Comparison of ENCODE assay signal across 13 cellular contexts in genomic region chr22:24697671-24698082, GRCh38.
DNase-seq lines count a peak whose midpoint lies in the region; ATAC-seq and TF ChIP-seq lines count a peak whose summit lies in the region.
"Had no signal": no experiment of that assay in that cellular context is flagged by ENCODE, and none has a peak within 500 bp of the region (broad histone marks: within the 10 kb centered on the region; RNA-seq: fewer than 3 reads in every experiment).

No MANE protein-coding gene starts in this region.

- CTCF ChIA-PET in CD4-positive, alpha-beta memory T cell (lab: Charles Lee; ENCODE audit: partially characterized antibody), result no interaction called here

- intact Hi-C loops in posterior vena cava (cut with DNase I), result no loop called here
- intact Hi-C loops in CD4-positive, alpha-beta memory T cell (cut with micrococcal nuclease), result no loop called here

- no peak overlapping the region for H3K9ac ChIP-seq in H9 (ENCODE audit: extremely low read depth, insufficient read length, low read length)

- no peak overlapping the region for H2BK20ac ChIP-seq in H9 (ENCODE audit: low read depth, low read length, poor library complexity, severe bottlenecking)

- H3K27me3 ChIP-seq in H9 (ENCODE audit: insufficient read depth, low read length) (no peaks in the 10 kb centered on the region), gastroesophageal sphincter (peaks cover 13% of the 10 kb centered on the region)
- no peaks in the 10 kb centered on the region for H3K27me3 ChIP-seq in CD4-positive, alpha-beta memory T cell (ENCODE audit: insufficient read depth, low read length)

- H2AFZ ChIP-seq in H9 (ENCODE audit: low read length), result no peak overlapping the region

- no peak overlapping the region for H2AK5ac ChIP-seq in H9 (ENCODE audit: insufficient read length, low read length)

- H3K4me1 ChIP-seq in H9 (ENCODE audit: insufficient read depth, low read length) (peaks cover 3% of the 10 kb centered on the region; the same call in 1 of the 2 replicates), gastroesophageal sphincter (peaks cover 0 to 13% (median 0%) of the 10 kb centered on the region in 3 donors)
- no peaks in the 10 kb centered on the region for H3K4me1 ChIP-seq in CD4-positive, alpha-beta memory T cell (ENCODE audit: insufficient read depth, low read length)

- H3K27ac Mint-ChIP-seq in H9, result no peak overlapping the region; a peak in 1 of 7 replicates
- no peak overlapping the region for H3K27ac Mint-ChIP-seq in CD4-positive, alpha-beta memory T cell
- H3K27ac Mint-ChIP-seq: naive thymus-derived CD4-positive, alpha-beta T cell had no signal

- TF ChIP-seq CTCF in H9 (conservative IDR thresholded peaks at IDR 0.05), result no peak
- no peak for TF ChIP-seq CTCF in gastroesophageal sphincter (IDR thresholded peaks at IDR 0.05)

- H4K91ac ChIP-seq in H9 (ENCODE audit: insufficient read length, low read depth, low read length), result peak overlapping the region; percentile 53

- H2BK5ac ChIP-seq in H9 (ENCODE audit: insufficient read length, low read length), result no peak overlapping the region

- no peak overlapping the region for H3K4me3 Mint-ChIP-seq in H9
- H3K4me3 Mint-ChIP-seq in CD4-positive, alpha-beta memory T cell, result no peak overlapping the region
- no peak overlapping the region for H3K4me3 Mint-ChIP-seq in activated T-cell treated with anti-CD3 and anti-CD28 coated beads, Interleukin-2, amount 50 U/mL, for 4 hours
- H3K4me3 Mint-ChIP-seq: naive thymus-derived CD4-positive, alpha-beta T cell had no signal

- H3K27ac ChIP-seq in H9 (ENCODE audit: insufficient read length, low read depth, low read length) (no peak overlapping the region), gastroesophageal sphincter (no peak overlapping the region)
- H3K27ac ChIP-seq in CD4-positive, alpha-beta memory T cell (ENCODE audit: low read depth, low read length), result no peak overlapping the region

- peak overlapping the region; percentile 50; the same call in 1 of the 2 replicates for H3K14ac ChIP-seq in H9 (ENCODE audit: insufficient read depth, low read length)

- H3T11ph ChIP-seq in H9 (ENCODE audit: low read length), result no peak overlapping the region

- H3K36me3 Mint-ChIP-seq in H9 (ENCODE audit: insufficient read depth in 1 of 3, low read depth in 3 of 3), result peaks cover 0 to 2% (median 0%) of the 10 kb centered on the region in 3 experiments; a peak in 1 of 7 replicates
- H3K36me3 Mint-ChIP-seq in CD4-positive, alpha-beta memory T cell, result no peaks in the 10 kb centered on the region
- no peaks in the 10 kb centered on the region for H3K36me3 Mint-ChIP-seq in activated T-cell treated with anti-CD3 and anti-CD28 coated beads, Interleukin-2, amount 50 U/mL, for 4 hours (ENCODE audit: insufficient read depth)
- H3K36me3 Mint-ChIP-seq: naive thymus-derived CD4-positive, alpha-beta T cell had no signal

- H3K36me3 ChIP-seq in gastroesophageal sphincter, result no peaks in the 10 kb centered on the region
- H3K36me3 ChIP-seq in CD4-positive, alpha-beta memory T cell (ENCODE audit: insufficient read depth, low read length), result no peaks in the 10 kb centered on the region

- WGBS in H9 (ENCODE audit: extremely low coverage, insufficient read length, low lambda C conversion rate), result no CpG with 5 or more reads among the region's 5 CpGs
- no CpG with 5 or more reads among the region's 5 CpGs for WGBS in gastroesophageal sphincter (ENCODE audit: low coverage in 1 of 2), 2 donors

- H3K9me3 Mint-ChIP-seq in H9, result no peaks in the 10 kb centered on the region
- no peaks in the 10 kb centered on the region for H3K9me3 Mint-ChIP-seq in CD4-positive, alpha-beta memory T cell
- no peaks in the 10 kb centered on the region for H3K9me3 Mint-ChIP-seq in activated T-cell treated with anti-CD3 and anti-CD28 coated beads, Interleukin-2, amount 50 U/mL, for 4 hours
- H3K9me3 Mint-ChIP-seq: naive thymus-derived CD4-positive, alpha-beta T cell had no signal

- H4K8ac ChIP-seq in H9 (replicated peaks; ENCODE audit: insufficient read length, low read depth, low read length), result no peak overlapping the region

- H3K79me1 ChIP-seq in H9 (ENCODE audit: insufficient read depth, low read depth, low read length, poor library complexity, severe bottlenecking), result no peaks in the 10 kb centered on the region

- no peak overlapping the region for H3K4me3 ChIP-seq in gastroesophageal sphincter
- no peak overlapping the region for H3K4me3 ChIP-seq in CD4-positive, alpha-beta memory T cell (ENCODE audit: low read length in 2 of 2)

- no peak for DNase-seq in H9
- peak; percentile 89 for DNase-seq in NCI-H69 (lab: John Stamatoyannopoulos, UW)
- DNase-seq in posterior vena cava (ENCODE audit: low spot score), result peak; percentile 83
- no peak for DNase-seq in CD4-positive, alpha-beta memory T cell
- DNase-seq in NCI-H526 (lab: John Stamatoyannopoulos, UW), result no peak
- no peak for DNase-seq in activated T-cell treated with anti-CD3 and anti-CD28 coated beads, Interleukin-2, amount 50 U/mL, for 4 hours
- DNase-seq: activated naive CD4-positive, alpha-beta T cell treated with anti-CD3 and anti-CD28 coated beads, Interleukin-2, amount 50 U/mL, for 16 hours; GOT3; naive thymus-derived CD4-positive, alpha-beta T cell; SHP77 treated with DMSO at 0.1 percent for 48 hours; stimulated activated naive CD8-positive, alpha-beta T cell treated with anti-CD3 and anti-CD28 coated beads, Interleukin-15, Interleukin-2, amounts not matched to agents 100 U/mL and 50 U/mL, for 24 hours had no signal

- H4K5ac ChIP-seq in H9 (ENCODE audit: insufficient read length, low read depth, low read length), result no peak overlapping the region

- no peak overlapping the region for H3K18ac ChIP-seq in H9 (ENCODE audit: insufficient read length, low read depth, low read length)

- H3K9me3 ChIP-seq in H9 (ENCODE audit: control insufficient read depth, low read depth, low read length) (no peaks in the 10 kb centered on the region), gastroesophageal sphincter (no peaks in the 10 kb centered on the region)
- no peaks in the 10 kb centered on the region for H3K9me3 ChIP-seq in CD4-positive, alpha-beta memory T cell (ENCODE audit: control insufficient read depth in 1 of 2, low read length in 2 of 2)

- ATAC-seq in gastroesophageal sphincter (peak; percentile 55), HG03565 (IDR thresholded peaks at IDR 0.05; ENCODE audit: unreplicated experiment) (no peak)
- no peak for ATAC-seq in activated T-cell treated with anti-CD3 and anti-CD28 coated beads, Interleukin-2, amount 50 U/mL, for 4 hours
- ATAC-seq: naive thymus-derived CD4-positive, alpha-beta T cell; stimulated activated naive CD8-positive, alpha-beta T cell treated with anti-CD3 and anti-CD28 coated beads, Interleukin-15, Interleukin-2, amounts not matched to agents 100 U/mL and 50 U/mL, for 24 hours had no signal

- H3K56ac ChIP-seq in H9 (ENCODE audit: insufficient read length, low read depth, low read length), result no peak overlapping the region

- no peaks in the 10 kb centered on the region for H3K79me2 ChIP-seq in H9 (ENCODE audit: insufficient read depth, low read length)

- H4K20me1 ChIP-seq in H9 (ENCODE audit: control insufficient read depth, insufficient read depth, insufficient read length), result no peaks in the 10 kb centered on the region

- no peak overlapping the region; the same call in 1 of the 2 replicates for H2BK15ac ChIP-seq in H9 (ENCODE audit: low read depth, low read length)

- H3K4me1 Mint-ChIP-seq in H9, result peaks cover 33 to 41% of the 10 kb centered on the region in 2 experiments
- no peaks in the 10 kb centered on the region for H3K4me1 Mint-ChIP-seq in CD4-positive, alpha-beta memory T cell
- H3K4me1 Mint-ChIP-seq in activated T-cell treated with anti-CD3 and anti-CD28 coated beads, Interleukin-2, amount 50 U/mL, for 4 hours (ENCODE audit: low read depth), result no peaks in the 10 kb centered on the region

- TF ChIP-seq EP300 in gastroesophageal sphincter (IDR thresholded peaks at IDR 0.05), result no peak

- no peak overlapping the region for H2BK12ac ChIP-seq in H9 (ENCODE audit: insufficient read length, low read depth, low read length)

- no peak overlapping the region for H3K23ac ChIP-seq in H9 (ENCODE audit: insufficient read length, low read depth, low read length)

- no peak overlapping the region for H3K4ac ChIP-seq in H9 (ENCODE audit: low read depth, low read length)

- POLR2A ChIA-PET in CD4-positive, alpha-beta memory T cell (lab: Charles Lee; ENCODE audit: partially characterized antibody), result interaction anchor here (1.1 kb wide), 1 partner anchor 12 kb away, joined by 3 read pairs; no protein-coding TSS in a partner anchor

- no peak for TF ChIP-seq POLR2A in gastroesophageal sphincter (IDR thresholded peaks at IDR 0.05)

- H2BK120ac ChIP-seq in H9 (ENCODE audit: low read depth, low read length, poor library complexity, severe bottlenecking), result no peak overlapping the region

- no peaks in the 10 kb centered on the region for H3K27me3 Mint-ChIP-seq in H9 (ENCODE audit: low read depth)
- H3K27me3 Mint-ChIP-seq in CD4-positive, alpha-beta memory T cell, result peaks cover 1 to 4% of the 10 kb centered on the region in 2 donors
- peaks cover 2% of the 10 kb centered on the region for H3K27me3 Mint-ChIP-seq in activated T-cell treated with anti-CD3 and anti-CD28 coated beads, Interleukin-2, amount 50 U/mL, for 4 hours (ENCODE audit: low read depth)

- H3K23me2 ChIP-seq in H9 (ENCODE audit: insufficient read length, low read depth, low read length, poor library complexity, severe bottlenecking), result no peaks in the 10 kb centered on the region

- H3K4me2 ChIP-seq in H9 (ENCODE audit: insufficient read depth, insufficient read length, low read length), result no peak overlapping the region

Comparison
In these comparisons a context has a peak if more than half of its experiments do, and no peak if none do; other contexts are left out.
1. DNase-seq: peak in NCI-H69 (single experiment) and posterior vena cava (single experiment); none in H9 (single experiment), CD4-positive, alpha-beta memory T cell (0 of 5), NCI-H526 (0 of 2) and activated T-cell treated with anti-CD3 and anti-CD28 coated beads, Interleukin-2, amount 50 U/mL, for 4 hours (single experiment).